ENCODE assay signal across 21 cellular contexts in the genomic region with DNA sequence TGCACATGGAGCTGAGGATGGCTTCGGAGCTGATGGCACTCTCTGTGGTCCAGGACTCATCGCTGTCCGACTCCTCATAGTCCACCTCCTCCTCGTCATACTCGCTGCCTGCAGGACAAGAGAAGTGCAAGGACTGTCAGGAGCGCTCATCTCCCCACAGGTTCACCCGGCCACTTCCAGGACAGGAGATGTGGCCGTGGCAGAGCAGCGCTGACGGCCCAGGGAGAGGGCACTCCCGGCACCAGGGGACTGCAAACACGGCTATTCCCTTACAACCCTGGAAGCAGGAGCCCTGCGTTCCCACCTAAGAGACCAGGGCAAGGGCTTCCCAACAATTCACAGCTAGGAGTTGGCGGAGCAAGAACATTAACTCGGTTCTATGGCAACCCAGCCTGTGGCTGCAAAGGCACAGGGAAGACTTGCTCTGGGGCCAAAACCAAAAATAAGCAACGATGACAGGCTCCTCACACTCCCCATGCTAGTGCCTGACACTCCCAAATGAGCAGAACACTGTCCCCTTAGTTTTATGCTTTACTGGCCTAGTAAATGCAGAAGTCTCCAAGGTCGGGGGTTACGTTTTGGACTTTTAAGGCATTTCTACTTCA.
DNase-seq lines count a peak whose midpoint lies in the region; ATAC-seq, FAIRE-seq and TF ChIP-seq lines count a peak whose summit lies in the region.
"Had no signal": no experiment of that assay in that cellular context is flagged by ENCODE, and none has a peak within 500 bp of the region (broad histone marks: within the 10 kb centered on the region; RNA-seq: fewer than 3 reads in every experiment).

No MANE protein-coding gene starts in this region.

- in situ Hi-C loops in HepG2 (cut with HindIII; ENCODE audit: extremely low pct_ligation_motif_present, low pct_unique_long_range_greater_than_20kb): no loop called here

- POLR2A ChIA-PET in HepG2 (lab: Yijun Ruan, JAX): no interaction called here

- H2BK12ac ChIP-seq in neuronal stem cell (ENCODE audit: low read length): no peak overlapping the region

- H4K8ac ChIP-seq in neuronal stem cell (ENCODE audit: low read depth, low read length): no peak overlapping the region

- H3K4me2 ChIP-seq in HepG2 (ENCODE audit: low read depth, low read length): no peak overlapping the region
- H3K4me2 ChIP-seq in OCI-LY3 (ENCODE audit: low read length): peak overlapping the region; percentile 44
- no peak overlapping the region for H3K4me2 ChIP-seq in neuronal stem cell (ENCODE audit: insufficient read depth, low read length, poor library complexity, severe bottlenecking)
- H3K4me2 ChIP-seq: PC-9 had no signal

- no peak overlapping the region for H3K4me3 ChIP-seq in HepG2 (replicated peaks in 1 of 3; ENCODE audit: insufficient read depth in 1 of 3, low read depth in 2 of 3, low read length in 3 of 3)
- H3K4me3 ChIP-seq in right lobe of liver: no peak overlapping the region
- H3K4me3 ChIP-seq in OCI-LY3 (ENCODE audit: low read length): no peak overlapping the region
- no peak overlapping the region for H3K4me3 ChIP-seq in neuronal stem cell (ENCODE audit: low read length in 2 of 2)
- H3K4me3 ChIP-seq: PC-9 had no signal

- H3K27me3 ChIP-seq in HepG2 (ENCODE audit: control insufficient read depth in 1 of 2, insufficient read depth in 2 of 2, low read length in 2 of 2) (peaks cover 3 to 32% of the 10 kb centered on the region in 2 experiments; a peak in 4 of 5 replicates), right lobe of liver (no peaks in the 10 kb centered on the region), OCI-LY3 (ENCODE audit: low read depth, low read length) (no peaks in the 10 kb centered on the region), neuronal stem cell (ENCODE audit: control insufficient read depth in 3 of 3, insufficient read depth in 3 of 3, low read depth in 1 of 3, low read length in 3 of 3) (no peaks in the 10 kb centered on the region)

- no peaks in the 10 kb centered on the region for H3K79me1 ChIP-seq in neuronal stem cell (ENCODE audit: low read depth, low read length)

- no peaks in the 10 kb centered on the region for H3K4me1 ChIP-seq in HepG2 (ENCODE audit: insufficient read depth, low read length)
- no peaks in the 10 kb centered on the region for H3K4me1 ChIP-seq in right lobe of liver
- peaks cover 11% of the 10 kb centered on the region for H3K4me1 ChIP-seq in OCI-LY3 (ENCODE audit: low read length)
- H3K4me1 ChIP-seq in neuronal stem cell (ENCODE audit: control insufficient read depth in 2 of 2, insufficient read depth in 1 of 2, low read depth in 1 of 2, low read length in 2 of 2): peaks cover 0 to 7% of the 10 kb centered on the region in 2 donors

- no peak overlapping the region for H4K91ac ChIP-seq in neuronal stem cell (ENCODE audit: low read depth, low read length, poor library complexity)

- H3K14ac ChIP-seq in neuronal stem cell (ENCODE audit: low read length): no peak overlapping the region

- DNase-seq in HepG2 (ENCODE audit: low spot score) (no peak), right lobe of liver (no peak), immature natural killer cell (no peak), neuronal stem cell (ENCODE audit: low spot score) (no peak), substantia nigra (lab: John Stamatoyannopoulos, UW) (no peak)
- no peak for DNase-seq in activated CD8-positive, alpha-beta memory T cell treated with anti-CD3 and anti-CD28 coated beads, Interleukin-2, amount 50 U/mL, for 48 hours
- DNase-seq: KBM-7; NCI-H1105 treated with DMSO at 0.1 percent for 48 hours; NCI-H146; NCI-H2029; NCI-H446 treated with DMSO at 0.1 percent for 48 hours; NCI-H526; NK-92 treated with Interleukin-12 subunit alpha and Interleukin-12 subunit beta, amount 100 ng/mL, for 24 hours; PC-9 had no signal

- peaks cover 3 to 17% (median 7%) of the 10 kb centered on the region in 3 donors for H3K27me3 Mint-ChIP-seq in immature natural killer cell (ENCODE audit: low read depth in 3 of 3)

- no peak overlapping the region for H2BK120ac ChIP-seq in neuronal stem cell (ENCODE audit: low read depth, low read length)

- H3K18ac ChIP-seq in neuronal stem cell (ENCODE audit: low read length): peak overlapping the region; percentile 79

- TF ChIP-seq CTCF in HepG2 (CRISPR knock-in tag; IDR thresholded peaks at IDR 0.05) (no peak), right lobe of liver (IDR thresholded peaks at IDR 0.05) (no peak), OCI-LY3 (IDR thresholded peaks at IDR 0.05; ENCODE audit: low read depth, low read length) (no peak)

- intact Hi-C loops in HepG2 (cut with micrococcal nuclease; ENCODE audit: unreplicated experiment): no loop called here
- intact Hi-C loops in right lobe of liver (cut with DNase I): no loop called here

- no peak overlapping the region for H3K4ac ChIP-seq in neuronal stem cell (ENCODE audit: low read length)

- H3K36me3 ChIP-seq in HepG2 (replicated peaks in 1 of 2; ENCODE audit: control insufficient read depth in 1 of 2, insufficient read depth in 2 of 2, low read length in 2 of 2) (no peaks in the 10 kb centered on the region), right lobe of liver (no peaks in the 10 kb centered on the region), OCI-LY3 (replicated peaks; ENCODE audit: low read depth, low read length) (no peaks in the 10 kb centered on the region), neuronal stem cell (replicated peaks in 1 of 2; ENCODE audit: control insufficient read depth in 2 of 2, insufficient read depth in 2 of 2, low read length in 2 of 2) (no peaks in the 10 kb centered on the region)

- H2AK5ac ChIP-seq in neuronal stem cell (ENCODE audit: low read depth, low read length): peak overlapping the region; percentile 47

- 15% methylated on average over 2 of the region's 18 CpGs for whole genome bisulfite sequencing in HepG2 (ENCODE audit: low lambda C conversion rate)
- 93% methylated on average over 14 of the region's 18 CpGs for WGBS in right lobe of liver (ENCODE audit: insufficient coverage, low coverage, low lambda C conversion rate, missing lambda C conversion rate)
- no CpG with 5 or more reads among the region's 18 CpGs for WGBS in neuronal stem cell (ENCODE audit: extremely low coverage in 2 of 2, insufficient read length in 2 of 2, insufficient replicate concordance in 1 of 2), 2 donors

- H2AFZ ChIP-seq in HepG2 (ENCODE audit: low read length): no peak overlapping the region
- H2AFZ ChIP-seq in OCI-LY3 (ENCODE audit: low read depth, low read length): no peak overlapping the region
- H2AFZ ChIP-seq in neuronal stem cell (ENCODE audit: low read length): peak overlapping the region; percentile 36
- H2AFZ ChIP-seq: PC-9 had no signal

- CTCF ChIA-PET in HepG2 (lab: Yijun Ruan, JAX; ENCODE audit: low intra/inter-chr PET ratio, low total read pairs): no interaction called here

- peak overlapping the region in 4 of 6 donors; percentile 28 to 62 (median 44) for H3K27ac Mint-ChIP-seq in immature natural killer cell

- TF ChIP-seq POLR2A in HepG2 (IDR thresholded peaks at IDR 0.05; ENCODE audit: insufficient read depth in 1 of 2, low read depth in 2 of 2, low read length in 2 of 2): no peak
- no peak for TF ChIP-seq POLR2A in right lobe of liver (IDR thresholded peaks at IDR 0.05)

- H3K9me3 ChIP-seq in HepG2 (ENCODE audit: low read length) (no peaks in the 10 kb centered on the region), right lobe of liver (no peaks in the 10 kb centered on the region), OCI-LY3 (ENCODE audit: insufficient read depth, low read length) (no peaks in the 10 kb centered on the region), neuronal stem cell (replicated peaks in 1 of 2; ENCODE audit: control insufficient read depth in 2 of 2, insufficient read depth in 1 of 2, low read depth in 1 of 2, low read length in 2 of 2) (no peaks in the 10 kb centered on the region)

- peaks cover 10 to 33% of the 10 kb centered on the region in 2 donors for H3K4me1 Mint-ChIP-seq in immature natural killer cell

- TF ChIP-seq EP300 in HepG2 (IDR thresholded peaks at IDR 0.05; ENCODE audit: low read depth in 2 of 2, low read length in 2 of 2): no peak
- no peak for TF ChIP-seq EP300 in HepG2 (CRISPR knock-in tag; IDR thresholded peaks at IDR 0.05; ENCODE audit: borderline replicate concordance)

- H3K36me3 Mint-ChIP-seq in immature natural killer cell: peaks cover 3 to 26% (median 12%) of the 10 kb centered on the region in 3 donors

- no peak overlapping the region for H2BK5ac ChIP-seq in neuronal stem cell (ENCODE audit: low read length)

- no peak for FAIRE-seq in HepG2 (lab: Jason Lieb, UNC)
- FAIRE-seq: A204.1, GM12892, GM18507 had no signal

- H3K9me3 Mint-ChIP-seq in immature natural killer cell: no peaks in the 10 kb centered on the region
- H3K9me3 Mint-ChIP-seq: CD8-positive, alpha-beta memory T cell had no signal

- BruUV-seq in HepG2 (replicated peaks; lab: Mats Ljungman, UMichigan): no TSS peak

- no peak overlapping the region for H3K4me3 Mint-ChIP-seq in immature natural killer cell

- H4K20me1 ChIP-seq in HepG2 (ENCODE audit: insufficient read depth, low read length) (no peaks in the 10 kb centered on the region), OCI-LY3 (ENCODE audit: insufficient read depth, low read length) (peaks cover 6% of the 10 kb centered on the region; the same call in 1 of the 2 replicates)

- peak overlapping the region; percentile 75 for H2BK15ac ChIP-seq in neuronal stem cell (ENCODE audit: low read length)

- no peak overlapping the region for H3K9ac ChIP-seq in HepG2 (ENCODE audit: insufficient read depth, low read depth, low read length)
- H3K9ac ChIP-seq in OCI-LY3 (ENCODE audit: low read length): no peak overlapping the region
- no peak overlapping the region for H3K9ac ChIP-seq in neuronal stem cell (ENCODE audit: low read depth, low read length, poor library complexity)

- H3K27ac ChIP-seq in HepG2 (ENCODE audit: extremely low read length, insufficient read depth, low read length) (no peak overlapping the region), right lobe of liver (no peak overlapping the region), OCI-LY3 (ENCODE audit: low read length) (no peak overlapping the region), neuronal stem cell (replicated peaks; ENCODE audit: low read length) (no peak overlapping the region), substantia nigra (ENCODE audit: low read depth, low read length, poor library complexity, severe bottlenecking) (no peak overlapping the region)
- H3K27ac ChIP-seq: PC-9 had no signal

- H3K79me2 ChIP-seq in HepG2 (ENCODE audit: insufficient read depth, low read length) (no peaks in the 10 kb centered on the region), OCI-LY3 (ENCODE audit: low read length) (no peaks in the 10 kb centered on the region)

- H3K23ac ChIP-seq in neuronal stem cell (ENCODE audit: low read depth, low read length, poor library complexity): peak overlapping the region; percentile 5

- TF ChIP-seq RAD21 in HepG2 (CRISPR knock-in tag; IDR thresholded peaks at IDR 0.05): no peak

- peak; percentile 8; the same call in 1 of the 3 replicates for ATAC-seq in HepG2
- no peak for ATAC-seq in right lobe of liver
- ATAC-seq in HG02970 (IDR thresholded peaks at IDR 0.05; ENCODE audit: low FRiP score, unreplicated experiment): no peak
- ATAC-seq: Right ventricle myocardium inferior had no signal

TF ChIP-seq in HepG2, 621 proteins besides CTCF, POLR2A, EP300 and RAD21 (continues in another document):
- TF ChIP-seq ZNF747 (CRISPR knock-in tag; IDR thresholded peaks at IDR 0.05; ENCODE audit: borderline replicate concordance) (no peak), ZBTB8A (CRISPR knock-in tag; IDR thresholded peaks at IDR 0.05; ENCODE audit: borderline replicate concordance, low read depth) (no peak), ZBTB20 (CRISPR knock-in tag; IDR thresholded peaks at IDR 0.05; ENCODE audit: borderline replicate concordance, low read depth) (no peak)
